17 cellular contexts compared by ENCODE assay signal in the genomic region with DNA sequence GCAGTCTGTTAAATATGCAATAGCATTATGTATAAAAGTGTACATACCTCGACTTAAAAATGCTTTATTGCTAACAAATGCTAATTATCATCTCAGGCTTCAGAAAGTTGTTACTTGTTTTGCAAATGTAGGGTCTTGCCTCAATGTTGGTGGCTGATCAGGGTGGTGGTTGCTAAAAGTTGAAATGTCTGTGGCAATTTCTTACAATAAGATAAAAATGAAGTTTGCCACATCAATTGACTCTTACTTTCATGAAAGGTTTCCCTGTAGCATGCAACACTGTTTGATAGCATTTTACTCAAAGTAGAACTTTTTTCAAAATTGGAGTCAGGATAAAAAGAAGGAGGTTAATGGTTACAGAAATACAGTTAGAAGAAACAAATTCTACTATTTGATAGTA.
DNase-seq lines count a peak whose midpoint lies in the region; ATAC-seq lines count a peak whose summit lies in the region.
"Had no signal": no experiment of that assay in that cellular context is flagged by ENCODE, and none has a peak within 500 bp of the region (broad histone marks: within the 10 kb centered on the region; RNA-seq: fewer than 3 reads in every experiment).

No MANE protein-coding gene starts in this region.

- DNase-seq in T-helper 1 cell (no peak), NCI-H1417 treated with DMSO at 0.1 percent for 48 hours (lab: John Stamatoyannopoulos, UW) (no peak), NCI-H1417 (lab: John Stamatoyannopoulos, UW) (no peak)
- no peak for DNase-seq in activated naive CD4-positive, alpha-beta T cell treated with anti-CD3 and anti-CD28 coated beads, Interleukin-2, amount 50 U/mL, for 72 hours (ENCODE audit: low spot score in 2 of 2)
- DNase-seq in activated CD8-positive, alpha-beta T cell treated with anti-CD3 and anti-CD28 coated beads, Interleukin-2, amount 10 ng/mL, durations not matched to agents 7 days and 5 days, result no peak
- peak in 3 of 10 donors; percentile 15 to 52 (median 51) for DNase-seq in naive thymus-derived CD8-positive, alpha-beta T cell
- DNase-seq: GF-D8, KG1, NCI-H1105, NCI-H1694, NCI-H2081, NCI-H2171 treated with DMSO at 0.1 percent for 48 hours, NCI-H524 treated with DMSO at 0.1 percent for 48 hours, NCI-H82, Peyer's patch had no signal

- POLR2A ChIA-PET in activated CD8-positive, alpha-beta T cell treated with anti-CD3 and anti-CD28 coated beads, Interleukin-2, amount 10 ng/mL, durations not matched to agents 7 days and 5 days (lab: Charles Lee), result no interaction called here
- POLR2A ChIA-PET in naive thymus-derived CD8-positive, alpha-beta T cell (lab: Charles Lee), result interaction anchor here (1.4 kb wide), 1 partner anchor 10 kb away, joined by 3 read pairs; no protein-coding TSS in a partner anchor

- peak overlapping the region; percentile 59 for H3K27ac Mint-ChIP-seq in T-helper 1 cell treated with Interleukin-12 subunit alpha and Interleukin-12 subunit beta and Interleukin-4 antibody, amounts not matched to agents 30 μg/mL and 1 μg/mL, for 36 hours
- peak overlapping the region; percentile 51 for H3K27ac Mint-ChIP-seq in activated naive CD4-positive, alpha-beta T cell treated with anti-CD3 and anti-CD28 coated beads, Interleukin-2, amount 50 U/mL, for 24 hours
- no peak overlapping the region for H3K27ac Mint-ChIP-seq in activated naive CD4-positive, alpha-beta T cell treated with anti-CD3 and anti-CD28 coated beads, Interleukin-2, amount 50 U/mL, for 72 hours
- H3K27ac Mint-ChIP-seq in activated CD8-positive, alpha-beta T cell treated with anti-CD3 and anti-CD28 coated beads, Interleukin-2, amount 10 ng/mL, durations not matched to agents 7 days and 5 days, result peak overlapping the region; percentile 62
- peak overlapping the region in 7 of 10 donors; percentile 2 to 90 (median 73) for H3K27ac Mint-ChIP-seq in naive thymus-derived CD8-positive, alpha-beta T cell

- CTCF ChIA-PET in activated CD8-positive, alpha-beta T cell treated with anti-CD3 and anti-CD28 coated beads, Interleukin-2, amount 10 ng/mL, durations not matched to agents 7 days and 5 days (lab: Charles Lee), result no interaction called here

- no peak overlapping the region for H3K4me3 Mint-ChIP-seq in T-helper 1 cell treated with Interleukin-12 subunit alpha and Interleukin-12 subunit beta and Interleukin-4 antibody, amounts not matched to agents 30 μg/mL and 1 μg/mL, for 36 hours
- peak overlapping the region; percentile 39 for H3K4me3 Mint-ChIP-seq in activated naive CD4-positive, alpha-beta T cell treated with anti-CD3 and anti-CD28 coated beads, Interleukin-2, amount 50 U/mL, for 24 hours
- H3K4me3 Mint-ChIP-seq in activated CD8-positive, alpha-beta T cell treated with anti-CD3 and anti-CD28 coated beads, Interleukin-2, amount 10 ng/mL, durations not matched to agents 7 days and 5 days, result peak overlapping the region; percentile 23
- H3K4me3 Mint-ChIP-seq in naive thymus-derived CD8-positive, alpha-beta T cell, result peak overlapping the region; percentile 16 to 79 (median 64)

- H3K4me1 Mint-ChIP-seq in T-helper 1 cell treated with Interleukin-12 subunit alpha and Interleukin-12 subunit beta and Interleukin-4 antibody, amounts not matched to agents 30 μg/mL and 1 μg/mL, for 36 hours (ENCODE audit: low read depth), result peaks cover 21% of the 10 kb centered on the region
- peaks cover 40% of the 10 kb centered on the region for H3K4me1 Mint-ChIP-seq in activated naive CD4-positive, alpha-beta T cell treated with anti-CD3 and anti-CD28 coated beads, Interleukin-2, amount 50 U/mL, for 24 hours
- peaks cover 34% of the 10 kb centered on the region for H3K4me1 Mint-ChIP-seq in activated CD8-positive, alpha-beta T cell treated with anti-CD3 and anti-CD28 coated beads, Interleukin-2, amount 10 ng/mL, durations not matched to agents 7 days and 5 days (ENCODE audit: low read depth)
- H3K4me1 Mint-ChIP-seq in naive thymus-derived CD8-positive, alpha-beta T cell, result peaks cover 7 to 40% (median 30%) of the 10 kb centered on the region in 4 donors

- ATAC-seq in activated naive CD4-positive, alpha-beta T cell treated with anti-CD3 and anti-CD28 coated beads, Interleukin-2, amount 50 U/mL, for 72 hours, result no peak
- peak; percentile 50 for ATAC-seq in activated CD8-positive, alpha-beta T cell treated with anti-CD3 and anti-CD28 coated beads, Interleukin-2, amount 10 ng/mL, durations not matched to agents 7 days and 5 days
- ATAC-seq in naive thymus-derived CD8-positive, alpha-beta T cell, result peak; percentile 78 to 81

- H3K27me3 Mint-ChIP-seq in T-helper 1 cell treated with Interleukin-12 subunit alpha and Interleukin-12 subunit beta and Interleukin-4 antibody, amounts not matched to agents 30 μg/mL and 1 μg/mL, for 36 hours (ENCODE audit: low read depth), result no peaks in the 10 kb centered on the region
- no peaks in the 10 kb centered on the region for H3K27me3 Mint-ChIP-seq in activated naive CD4-positive, alpha-beta T cell treated with anti-CD3 and anti-CD28 coated beads, Interleukin-2, amount 50 U/mL, for 24 hours
- no peaks in the 10 kb centered on the region for H3K27me3 Mint-ChIP-seq in activated CD8-positive, alpha-beta T cell treated with anti-CD3 and anti-CD28 coated beads, Interleukin-2, amount 10 ng/mL, durations not matched to agents 7 days and 5 days (ENCODE audit: low read depth)
- peaks cover 0 to 1% (median 0%) of the 10 kb centered on the region in 5 donors for H3K27me3 Mint-ChIP-seq in naive thymus-derived CD8-positive, alpha-beta T cell

- peaks cover 2% of the 10 kb centered on the region for H3K36me3 Mint-ChIP-seq in T-helper 1 cell treated with Interleukin-12 subunit alpha and Interleukin-12 subunit beta and Interleukin-4 antibody, amounts not matched to agents 30 μg/mL and 1 μg/mL, for 36 hours (ENCODE audit: low read depth)
- H3K36me3 Mint-ChIP-seq in activated naive CD4-positive, alpha-beta T cell treated with anti-CD3 and anti-CD28 coated beads, Interleukin-2, amount 50 U/mL, for 24 hours, result no peaks in the 10 kb centered on the region
- H3K36me3 Mint-ChIP-seq in activated naive CD4-positive, alpha-beta T cell treated with anti-CD3 and anti-CD28 coated beads, Interleukin-2, amount 50 U/mL, for 72 hours, result no peaks in the 10 kb centered on the region
- peaks cover 3% of the 10 kb centered on the region for H3K36me3 Mint-ChIP-seq in activated CD8-positive, alpha-beta T cell treated with anti-CD3 and anti-CD28 coated beads, Interleukin-2, amount 10 ng/mL, durations not matched to agents 7 days and 5 days (ENCODE audit: low read depth)
- no peaks in the 10 kb centered on the region for H3K36me3 Mint-ChIP-seq in naive thymus-derived CD8-positive, alpha-beta T cell

- no peaks in the 10 kb centered on the region for H3K9me3 Mint-ChIP-seq in T-helper 1 cell treated with Interleukin-12 subunit alpha and Interleukin-12 subunit beta and Interleukin-4 antibody, amounts not matched to agents 30 μg/mL and 1 μg/mL, for 36 hours
- H3K9me3 Mint-ChIP-seq in activated naive CD4-positive, alpha-beta T cell treated with anti-CD3 and anti-CD28 coated beads, Interleukin-2, amount 50 U/mL, for 24 hours, result no peaks in the 10 kb centered on the region
- no peaks in the 10 kb centered on the region for H3K9me3 Mint-ChIP-seq in activated naive CD4-positive, alpha-beta T cell treated with anti-CD3 and anti-CD28 coated beads, Interleukin-2, amount 50 U/mL, for 72 hours
- no peaks in the 10 kb centered on the region for H3K9me3 Mint-ChIP-seq in activated CD8-positive, alpha-beta T cell treated with anti-CD3 and anti-CD28 coated beads, Interleukin-2, amount 10 ng/mL, durations not matched to agents 7 days and 5 days (ENCODE audit: insufficient read depth)
- no peaks in the 10 kb centered on the region for H3K9me3 Mint-ChIP-seq in naive thymus-derived CD8-positive, alpha-beta T cell

Comparison
In these comparisons a context has a peak if more than half of its experiments do, and no peak if none do; other contexts are left out.
1. H3K27ac Mint-ChIP-seq: peak in T-helper 1 cell treated with Interleukin-12 subunit alpha and Interleukin-12 subunit beta and Interleukin-4 antibody, amounts not matched to agents 30 μg/mL and 1 μg/mL, for 36 hours (single experiment), activated naive CD4-positive, alpha-beta T cell treated with anti-CD3 and anti-CD28 coated beads, Interleukin-2, amount 50 U/mL, for 24 hours (single experiment), activated CD8-positive, alpha-beta T cell treated with anti-CD3 and anti-CD28 coated beads, Interleukin-2, amount 10 ng/mL, durations not matched to agents 7 days and 5 days (single experiment) and naive thymus-derived CD8-positive, alpha-beta T cell (7 of 10); none in activated naive CD4-positive, alpha-beta T cell treated with anti-CD3 and anti-CD28 coated beads, Interleukin-2, amount 50 U/mL, for 72 hours (0 of 2).
2. ATAC-seq: peak in activated CD8-positive, alpha-beta T cell treated with anti-CD3 and anti-CD28 coated beads, Interleukin-2, amount 10 ng/mL, durations not matched to agents 7 days and 5 days (single experiment) and naive thymus-derived CD8-positive, alpha-beta T cell (2 of 2); none in activated naive CD4-positive, alpha-beta T cell treated with anti-CD3 and anti-CD28 coated beads, Interleukin-2, amount 50 U/mL, for 72 hours (0 of 2).